Comparison of ENCODE assay signal across 18 cellular contexts in genomic region chr3:27451261-27451660, GRCh38. TPM values are rescaled to one million over a fixed set of nuclear protein-coding genes. Genes with fewer than 3 reads are reported as not detected.
DNase-seq lines count a peak whose midpoint lies in the region; ATAC-seq and TF ChIP-seq lines count a peak whose summit lies in the region.
"Had no signal": no experiment of that assay in that cellular context is flagged by ENCODE, and none has a peak within 500 bp of the region (broad histone marks: within the 10 kb centered on the region; RNA-seq: fewer than 3 reads in every experiment).

No MANE protein-coding gene starts in this region.

- no peaks in the 10 kb centered on the region for H3K9me3 ChIP-seq in Panc1 (ENCODE audit: control insufficient read depth, insufficient read depth, low read depth, low read length)
- H3K9me3 ChIP-seq in ovary: no peaks in the 10 kb centered on the region

- CTCF ChIA-PET in Panc1 (lab: Charles Lee): no interaction called here

- H3K4me1 ChIP-seq in Panc1 (ENCODE audit: control insufficient read depth, insufficient read depth, low read length) (peaks cover 65% of the 10 kb centered on the region), ovary (ENCODE audit: insufficient read depth) (no peaks in the 10 kb centered on the region)

- peak; percentile 26; the same call in 1 of the 2 replicates for ATAC-seq in Panc1
- ATAC-seq in stimulated activated naive B cell treated with anti-CD40 and anti-IgM and Interleukin-4, amounts not matched to agents 10 μg/mL and 1 μg/mL and 100 μg/mL, for 72 hours (replicated peaks): no peak

- TF ChIP-seq CTCF in Panc1 (IDR thresholded peaks at IDR 0.05) (no peak), astrocyte of the spinal cord (IDR thresholded peaks at IDR 0.05; ENCODE audit: low read depth, low read length) (no peak), ovary (IDR thresholded peaks at IDR 0.05) (no peak)

- H3K27me3 ChIP-seq in Panc1 (ENCODE audit: control insufficient read depth, insufficient read depth, low read length): no peaks in the 10 kb centered on the region
- no peaks in the 10 kb centered on the region for H3K27me3 ChIP-seq in ovary

- H3K27ac ChIP-seq in Panc1 (ENCODE audit: low read length): peak overlapping the region; percentile 74
- H3K27ac ChIP-seq in ovary: no peak overlapping the region
- H3K27ac ChIP-seq: 22Rv1 had no signal

- H3K27ac Mint-ChIP-seq in T-helper 2 cell treated with Interferon-gamma antibody and Interleukin-4, amounts not matched to agents 5 μg/mL and 100 μg/mL, for 36 hours: peak overlapping the region; percentile 0
- H3K27ac Mint-ChIP-seq in stimulated activated naive B cell treated with anti-CD40 and anti-IgM and Interleukin-4, amounts not matched to agents 10 μg/mL and 1 μg/mL and 100 μg/mL, for 72 hours: peak overlapping the region; percentile 33
- H3K27ac Mint-ChIP-seq: CD14-positive monocyte had no signal

- H3K36me3 ChIP-seq in Panc1 (ENCODE audit: control insufficient read depth, insufficient read depth, low read length) (peaks cover 29% of the 10 kb centered on the region), ovary (no peaks in the 10 kb centered on the region)

- POLR2A ChIA-PET in Panc1 (lab: Charles Lee): interaction anchor here (1.1 kb wide), 1 partner anchor 86 kb away, joined by 3 read pairs; no protein-coding TSS in a partner anchor

- H3K4me1 Mint-ChIP-seq in T-helper 2 cell treated with Interferon-gamma antibody and Interleukin-4, amounts not matched to agents 5 μg/mL and 100 μg/mL, for 36 hours (ENCODE audit: low read depth): peaks cover 32% of the 10 kb centered on the region
- H3K4me1 Mint-ChIP-seq in stimulated activated naive B cell treated with anti-CD40 and anti-IgM and Interleukin-4, amounts not matched to agents 10 μg/mL and 1 μg/mL and 100 μg/mL, for 72 hours: peaks cover 17 to 34% of the 10 kb centered on the region in 2 donors

- H3K36me3 Mint-ChIP-seq in T-helper 2 cell treated with Interferon-gamma antibody and Interleukin-4, amounts not matched to agents 5 μg/mL and 100 μg/mL, for 36 hours (ENCODE audit: low read depth): peaks cover 33% of the 10 kb centered on the region
- H3K36me3 Mint-ChIP-seq in stimulated activated naive B cell treated with anti-CD40 and anti-IgM and Interleukin-4, amounts not matched to agents 10 μg/mL and 1 μg/mL and 100 μg/mL, for 72 hours: peaks cover 4 to 14% of the 10 kb centered on the region in 2 donors

- no peaks in the 10 kb centered on the region for H3K9me3 Mint-ChIP-seq in T-helper 2 cell treated with Interferon-gamma antibody and Interleukin-4, amounts not matched to agents 5 μg/mL and 100 μg/mL, for 36 hours
- no peaks in the 10 kb centered on the region for H3K9me3 Mint-ChIP-seq in stimulated activated naive B cell treated with anti-CD40 and anti-IgM and Interleukin-4, amounts not matched to agents 10 μg/mL and 1 μg/mL and 100 μg/mL, for 72 hours

- intact Hi-C loops in Panc1 (cut with micrococcal nuclease; ENCODE audit: unreplicated experiment) (no loop called here), ovary (cut with DNase I) (no loop called here)

- no peak for DNase-seq in T-helper 2 cell treated with Interferon-gamma antibody and Interleukin-4, amounts not matched to agents 5 μg/mL and 100 μg/mL, for 36 hours (ENCODE audit: low spot score)
- no peak for DNase-seq in T-helper 2 cell
- no peak for DNase-seq in Panc1 (ENCODE audit: low read depth, low spot score)
- DNase-seq in astrocyte of the spinal cord (ENCODE audit: low read depth, low spot score): peak; percentile 33
- DNase-seq in stimulated activated naive B cell treated with anti-CD40 and anti-IgM and Interleukin-4, amounts not matched to agents 10 μg/mL and 1 μg/mL and 100 μg/mL, for 72 hours: no peak
- DNase-seq in ovary: no peak
- no peak for DNase-seq in superior temporal gyrus (ENCODE audit: extremely low spot score)
- DNase-seq in activated naive CD4-positive, alpha-beta T cell treated with Interleukin-2 at 50 U/mL for 16 hours: no peak
- DNase-seq: DMS79 treated with DMSO at 0.1 percent for 48 hours, KBM-7, NCI-H1417, NCI-H187 treated with DMSO at 0.1 percent for 48 hours, NCI-H226, NCI-H524, NCI-H82, OCI-M1 had no signal

- no peak overlapping the region for H3K4me3 ChIP-seq in Panc1 (ENCODE audit: low read depth in 2 of 2, low read length in 2 of 2)
- H3K4me3 ChIP-seq in astrocyte of the spinal cord (ENCODE audit: low read depth, low read length): no peak overlapping the region
- H3K4me3 ChIP-seq in ovary: no peak overlapping the region

- TF ChIP-seq EP300 in ovary (IDR thresholded peaks at IDR 0.05): no peak

- no TSS peak for BruUV-seq in Panc1 (replicated peaks; lab: Mats Ljungman, UMichigan)

- H3K27me3 Mint-ChIP-seq in T-helper 2 cell treated with Interferon-gamma antibody and Interleukin-4, amounts not matched to agents 5 μg/mL and 100 μg/mL, for 36 hours (ENCODE audit: low read depth): no peaks in the 10 kb centered on the region
- no peaks in the 10 kb centered on the region for H3K27me3 Mint-ChIP-seq in stimulated activated naive B cell treated with anti-CD40 and anti-IgM and Interleukin-4, amounts not matched to agents 10 μg/mL and 1 μg/mL and 100 μg/mL, for 72 hours

- in situ Hi-C loops in Panc1 (cut with HindIII; ENCODE audit: low pct_unique_long_range_greater_than_20kb, low sequenced_read_pairs) (no loop called here), astrocyte of the spinal cord (cut with HindIII; ENCODE audit: low sequenced_read_pairs) (no loop called here)

- no peak for TF ChIP-seq POLR2A in ovary (IDR thresholded peaks at IDR 0.05)

- H3K4me3 Mint-ChIP-seq in T-helper 2 cell treated with Interferon-gamma antibody and Interleukin-4, amounts not matched to agents 5 μg/mL and 100 μg/mL, for 36 hours: no peak overlapping the region
- no peak overlapping the region for H3K4me3 Mint-ChIP-seq in stimulated activated naive B cell treated with anti-CD40 and anti-IgM and Interleukin-4, amounts not matched to agents 10 μg/mL and 1 μg/mL and 100 μg/mL, for 72 hours
- H3K4me3 Mint-ChIP-seq: CD14-positive monocyte had no signal

RNA-seq across cellular contexts. Expression of gene SLC4A7, which starts 32.9 kb away (rescaled TPM):
- total RNA-seq in Panc1 (2021; ENCODE audit: unreplicated experiment) (99.4 TPM), ovary (10 to 100 TPM; 14.8 to 26.7 (median 23.3) TPM)
- polyA plus RNA-seq in Panc1 (2012; ENCODE audit: insufficient read length): 23.4 TPM
- polyA plus RNA-seq in ovary: 10 to 100 TPM in 1 of 2 donors, 1 to 10 TPM in 1; 4.5 to 11.3 TPM
